8 cellular contexts compared by ENCODE assay signal in the genomic region with DNA sequence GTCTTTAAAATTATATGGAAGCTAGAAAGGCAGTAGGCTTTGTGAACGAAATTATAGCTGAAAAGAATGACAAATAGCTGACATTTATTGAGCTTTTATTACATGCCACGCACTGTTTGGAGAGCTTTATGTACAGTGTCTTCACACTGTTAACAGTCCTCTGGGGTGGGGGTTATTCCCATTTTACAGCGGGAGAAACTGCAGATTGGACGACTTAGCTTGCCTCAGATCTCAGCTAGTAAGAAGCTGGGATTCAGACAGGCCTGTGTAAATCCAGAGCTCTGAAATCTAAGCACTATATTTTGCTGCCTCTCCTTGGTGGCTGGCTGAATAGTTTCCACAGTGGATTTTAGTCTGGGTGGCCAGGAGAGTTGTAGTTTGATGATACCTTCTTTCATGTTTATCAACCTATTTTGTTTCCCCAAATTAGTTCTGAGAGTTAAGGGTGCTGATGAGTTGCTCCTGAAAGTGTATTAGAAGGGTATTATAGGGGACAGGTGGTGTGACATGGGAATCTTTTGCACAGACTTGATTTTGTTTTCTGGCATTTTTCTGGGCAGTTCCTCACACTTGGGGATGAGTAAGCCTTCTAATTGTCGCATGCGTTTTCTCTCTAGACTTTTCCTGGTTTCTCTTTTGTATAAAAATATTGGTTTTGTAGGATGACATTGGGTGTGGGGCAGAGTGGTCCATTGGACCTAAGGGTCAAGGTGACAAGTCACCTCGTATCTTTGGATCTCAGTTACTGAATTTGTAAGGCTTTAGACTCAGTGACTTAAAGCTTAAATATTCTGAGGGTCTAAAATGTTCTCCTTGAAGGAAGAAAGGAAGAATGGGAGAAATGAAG. TPM values are rescaled to one million over a fixed set of nuclear protein-coding genes. Genes with fewer than 3 reads are reported as not detected.
A peak's percentile ranks its signal among the peaks of the same experiment; 100 is the strongest.
DNase-seq lines count a peak whose midpoint lies in the region; ATAC-seq, FAIRE-seq and TF ChIP-seq lines count a peak whose summit lies in the region.

No MANE protein-coding gene starts in this region.

- TF ChIP-seq CTCF in AG04449 (IDR thresholded peaks at IDR 0.05; ENCODE audit: insufficient read depth, low read length, missing control alignments) (peak; percentile 15), fibroblast of the aortic adventitia (IDR thresholded peaks at IDR 0.05; ENCODE audit: insufficient read depth, low read length) (peak; percentile 44), pancreas (IDR thresholded peaks at IDR 0.05) (no peak)

- H3K36me3 ChIP-seq in SJCRH30 (no peaks in the 10 kb centered on the region), pancreas (no peaks in the 10 kb centered on the region)

- CTCF ChIA-PET in AG04449 (lab: Yijun Ruan, JAX): interaction anchor here (1.0 to 4.6 kb wide), 9 partner anchors 9 to 174 kb away, joined by 3 to 45 read pairs (median 6); no protein-coding TSS in a partner anchor

- TF ChIP-seq POLR2A in GM12892 (IDR thresholded peaks at IDR 0.05; ENCODE audit: low read depth, low read length): no peak

- peak; percentile 21 for FAIRE-seq in GM12892 (lab: Jason Lieb, UNC)
- no peak for FAIRE-seq in pancreas (lab: Jason Lieb, UNC)

- H3K4me1 ChIP-seq in SJCRH30 (peaks cover 34% of the 10 kb centered on the region), pancreas (peaks cover 8 to 34% (median 27%) of the 10 kb centered on the region in 3 donors)

- H3K27me3 ChIP-seq in SJCRH30 (no peaks in the 10 kb centered on the region), pancreas (no peaks in the 10 kb centered on the region)

- H3K4me3 ChIP-seq in AG04449 (ENCODE audit: low read depth, low read length) (peak overlapping the region; percentile 77), SJCRH30 (peak overlapping the region; percentile 91), fibroblast of the aortic adventitia (ENCODE audit: low read depth, low read length) (peak overlapping the region; percentile 91), pancreas (peak overlapping the region; percentile 88 to 99 (median 94))

- 9 to 11% methylated on average over 7 of the region's 7 CpGs for WGBS in pancreas, 2 donors

- ATAC-seq in pancreas (peak in 3 of 4 donors; percentile 8 to 53 (median 45)), GM18907 (IDR thresholded peaks at IDR 0.05; ENCODE audit: unreplicated experiment) (no peak)

- POLR2A ChIA-PET in AG04449 (lab: Yijun Ruan, JAX): interaction anchor here (0.6 to 1.5 kb wide), 6 partner anchors 17 to 172 kb away, joined by 3 to 7 read pairs (median 4); no protein-coding TSS in a partner anchor

- no peak for DNase-seq in AG04449 (ENCODE audit: low read depth, low spot score)
- no peak for DNase-seq in GM12892 (ENCODE audit: insufficient read length)
- peak; percentile 16 to 62 for DNase-seq in SJCRH30
- DNase-seq in fibroblast of the aortic adventitia (ENCODE audit: low read depth): peak; percentile 68
- DNase-seq in pancreas: no peak
- no peak for DNase-seq in DMS114 treated with DMSO at 0.1 percent for 48 hours (lab: John Stamatoyannopoulos, UW; ENCODE audit: unreplicated experiment)
- no peak for DNase-seq in posterior vena cava (ENCODE audit: low spot score)

- H3K27ac ChIP-seq in SJCRH30 (no peak overlapping the region; the same call in 1 of the 2 replicates), pancreas (peak overlapping the region; percentile 90 to 97 (median 92))

- H3K9me3 ChIP-seq in SJCRH30 (replicated peaks): no peaks in the 10 kb centered on the region
- H3K9me3 ChIP-seq in pancreas: no peaks in the 10 kb centered on the region

- intact Hi-C loops in pancreas (cut with DNase I): no loop called here
- intact Hi-C loops in posterior vena cava (cut with DNase I): no loop called here

RNA-seq across cellular contexts. Expression of gene ACSL3, which starts 1.5 kb away (rescaled TPM):
- 26.6 TPM for polyA plus RNA-seq in GM12892 (2012; ENCODE audit: missing spikeins)
- total RNA-seq in SJCRH30 (2014; rRNA removed; shearing (Covaris generic)): 140 and 168 TPM in 2 replicates
- total RNA-seq in fibroblast of the aortic adventitia (ENCODE audit: low replicate concordance) (88.5 and 94.0 TPM in 2 replicates), pancreas (10 to 100 TPM; 14.0 to 32.0 (median 16.6) TPM), posterior vena cava (10 to 100 TPM; 52.2 to 54.6 TPM)
- 10 to 100 TPM in 1 of 2 donors, 1 to 10 TPM in 1; 4.7 to 14.9 TPM for polyA plus RNA-seq in pancreas

Comparison
In these comparisons a context has a peak if more than half of its experiments do, and no peak if none do; other contexts are left out.
1. DNase-seq: peak in SJCRH30 (2 of 2) and fibroblast of the aortic adventitia (single experiment); none in AG04449 (single experiment), GM12892 (single experiment), pancreas (0 of 6), DMS114 treated with DMSO at 0.1 percent for 48 hours (single experiment) and posterior vena cava (single experiment).
2. CTCF ChIP-seq: peak in AG04449 (single experiment) and fibroblast of the aortic adventitia (single experiment); none in pancreas (0 of 4).
3. Peak in every context shown above with its lines, with median percentiles within 50 percentile points of each other: H3K4me3 ChIP-seq.